In the genomic region with DNA sequence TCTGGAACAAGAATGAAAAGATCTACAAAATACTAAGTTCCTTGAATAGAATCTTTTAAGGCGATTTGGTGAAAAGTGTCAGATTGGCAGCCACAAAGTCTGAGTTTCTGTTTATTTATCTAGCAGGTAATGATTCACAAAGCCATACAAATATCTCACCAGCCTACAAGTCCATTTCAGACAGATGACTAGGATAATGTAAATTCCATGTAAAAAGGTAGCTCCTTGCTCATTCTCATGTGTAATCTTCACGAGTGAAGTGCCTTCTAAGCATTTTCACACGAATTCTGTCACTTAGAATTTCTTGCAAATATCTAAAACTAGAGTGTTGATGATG, we compare ENCODE assay signal across 11 cellular contexts.
DNase-seq lines count a peak whose midpoint lies in the region; ATAC-seq and TF ChIP-seq lines count a peak whose summit lies in the region.
"Had no signal": no experiment of that assay in that cellular context is flagged by ENCODE, and none has a peak within 500 bp of the region (broad histone marks: within the 10 kb centered on the region; RNA-seq: fewer than 3 reads in every experiment).

No MANE protein-coding gene starts in this region.

- H4K20me1 ChIP-seq in GM23338 (replicated peaks; ENCODE audit: insufficient read depth): no peaks in the 10 kb centered on the region

- no peak for TF ChIP-seq EP300 in sigmoid colon (IDR thresholded peaks at IDR 0.05)

- no peak overlapping the region for H3K4me3 ChIP-seq in GM23338
- H3K4me3 ChIP-seq in ascending aorta: peak overlapping the region; percentile 26 to 63
- H3K4me3 ChIP-seq in kidney epithelial cell (ENCODE audit: low read depth, low read length): peak overlapping the region; percentile 30
- H3K4me3 ChIP-seq in sigmoid colon: peak overlapping the region in 3 of 4 donors; percentile 37 to 44 (median 39)

- H3K4me1 Mint-ChIP-seq in GM23338: peaks cover 8% of the 10 kb centered on the region
- H3K4me1 Mint-ChIP-seq: CD4-positive, alpha-beta memory T cell had no signal

- H3K79me2 ChIP-seq in GM23338 (replicated peaks; ENCODE audit: insufficient read depth): no peaks in the 10 kb centered on the region

- no peak overlapping the region for H3K27ac Mint-ChIP-seq in GM23338
- H3K27ac Mint-ChIP-seq: activated T-helper 1 cell treated with anti-CD3 and anti-CD28 coated beads, Interleukin-12 subunit alpha, Interleukin-12 subunit beta, Interleukin-2, Interleukin-4 antibody, amounts not matched to agents 30 ng/mL and 10 ng/mL and 1 ng/mL, durations not matched to agents 14 hours and 24 hours and 36 hours; CD4-positive, alpha-beta memory T cell had no signal

- H3K4me3 Mint-ChIP-seq in GM23338: 0 out of 3 replicates have a peak overlapping the region, but pooled peaks have one; percentile 21
- H3K4me3 Mint-ChIP-seq: activated T-helper 1 cell treated with anti-CD3 and anti-CD28 coated beads, Interleukin-12 subunit alpha, Interleukin-12 subunit beta, Interleukin-2, Interleukin-4 antibody, amounts not matched to agents 30 ng/mL and 10 ng/mL and 1 ng/mL, durations not matched to agents 14 hours and 24 hours and 36 hours; CD4-positive, alpha-beta memory T cell had no signal

- no peaks in the 10 kb centered on the region for H3K9me3 Mint-ChIP-seq in GM23338
- H3K9me3 Mint-ChIP-seq: activated T-helper 1 cell treated with anti-CD3 and anti-CD28 coated beads, Interleukin-12 subunit alpha, Interleukin-12 subunit beta, Interleukin-2, Interleukin-4 antibody, amounts not matched to agents 30 ng/mL and 10 ng/mL and 1 ng/mL, durations not matched to agents 14 hours and 24 hours and 36 hours had no signal

- peak overlapping the region; percentile 58 for H3K4me2 ChIP-seq in GM23338

- ATAC-seq in GM23338 (no peak), HG03108 (IDR thresholded peaks at IDR 0.05; ENCODE audit: unreplicated experiment) (no peak)

- intact Hi-C loops in ascending aorta (cut with DNase I): no loop called here
- intact Hi-C loops in sigmoid colon (cut with DNase I): no loop called here

- no peak overlapping the region for H3K27ac ChIP-seq in GM23338 (ENCODE audit: low read depth)
- H3K27ac ChIP-seq in ascending aorta: peak overlapping the region; percentile 2 to 58
- peak overlapping the region; percentile 25 to 62 (median 56) for H3K27ac ChIP-seq in sigmoid colon
- H3K27ac ChIP-seq: neutrophil had no signal

- H3K27me3 ChIP-seq in GM23338 (ENCODE audit: insufficient read depth) (no peaks in the 10 kb centered on the region), ascending aorta (no peaks in the 10 kb centered on the region), kidney epithelial cell (ENCODE audit: control insufficient read depth, insufficient read depth, low read length) (no peaks in the 10 kb centered on the region), sigmoid colon (no peaks in the 10 kb centered on the region)

- no peaks in the 10 kb centered on the region for H3F3A ChIP-seq in GM23338 (replicated peaks; ENCODE audit: low read depth)

- peak overlapping the region; percentile 81; the same call in 1 of the 2 replicates for H2AFZ ChIP-seq in GM23338

- no peaks in the 10 kb centered on the region for H3K27me3 Mint-ChIP-seq in GM23338 (ENCODE audit: insufficient read depth, low read depth, poor library complexity)

- H3K36me3 Mint-ChIP-seq in GM23338 (ENCODE audit: low read depth): no peaks in the 10 kb centered on the region
- H3K36me3 Mint-ChIP-seq: CD4-positive, alpha-beta memory T cell had no signal

- H3K36me3 ChIP-seq in GM23338 (ENCODE audit: insufficient read depth) (no peaks in the 10 kb centered on the region), ascending aorta (no peaks in the 10 kb centered on the region), kidney epithelial cell (ENCODE audit: control insufficient read depth, insufficient read depth, low read length) (no peaks in the 10 kb centered on the region), sigmoid colon (no peaks in the 10 kb centered on the region)
- H3K36me3 ChIP-seq: neutrophil had no signal

- peaks cover 4% of the 10 kb centered on the region; the same call in 1 of the 2 replicates for H3K9me2 ChIP-seq in GM23338 (ENCODE audit: insufficient read depth)

- no peak for TF ChIP-seq CTCF in GM23338 (conservative IDR thresholded peaks at IDR 0.05; ENCODE audit: low read depth in 2 of 2)
- no peak for TF ChIP-seq CTCF in ascending aorta (IDR thresholded peaks at IDR 0.05)
- TF ChIP-seq CTCF in kidney epithelial cell (IDR thresholded peaks at IDR 0.05; ENCODE audit: insufficient read depth, low read length, poor library complexity, severe bottlenecking): no peak
- TF ChIP-seq CTCF in sigmoid colon (IDR thresholded peaks at IDR 0.05): no peak

- H3K4me1 ChIP-seq in GM23338 (ENCODE audit: insufficient read depth) (peaks cover 5% of the 10 kb centered on the region; the same call in 1 of the 2 replicates), ascending aorta (peaks cover 0 to 8% of the 10 kb centered on the region in 2 donors), sigmoid colon (peaks cover 0 to 36% (median 20%) of the 10 kb centered on the region in 4 donors)

- H3K9me3 ChIP-seq in ascending aorta (no peaks in the 10 kb centered on the region), sigmoid colon (no peaks in the 10 kb centered on the region)
- H3K9me3 ChIP-seq: neutrophil had no signal

- 15 to 52% methylated on average over 3 of the region's 3 CpGs for WGBS in sigmoid colon, 2 donors

- TF ChIP-seq POLR2A in sigmoid colon (IDR thresholded peaks at IDR 0.05): no peak

- DNase-seq in GM23338 (ENCODE audit: low spot score): no peak
- DNase-seq in ascending aorta (ENCODE audit: low spot score in 2 of 2): no peak
- DNase-seq in kidney epithelial cell (ENCODE audit: low read depth): peak; percentile 82
- no peak for DNase-seq in sigmoid colon
- no peak for DNase-seq in AG08395 (ENCODE audit: low spot score)
- DNase-seq in GF-D8 (lab: John Stamatoyannopoulos, UW): no peak
- DNase-seq in HuH-7 (ENCODE audit: low spot score): no peak
- DNase-seq: CD4-positive, alpha-beta memory T cell had no signal

TF ChIP-seq in GM23338, 12 proteins besides CTCF, POLR2A, EP300 and RAD21:
- TF ChIP-seq EZH2phosphoT487 (IDR thresholded peaks at IDR 0.05; ENCODE audit: unreplicated experiment): no peak
